9 cellular contexts compared by ENCODE assay signal in the genomic region with DNA sequence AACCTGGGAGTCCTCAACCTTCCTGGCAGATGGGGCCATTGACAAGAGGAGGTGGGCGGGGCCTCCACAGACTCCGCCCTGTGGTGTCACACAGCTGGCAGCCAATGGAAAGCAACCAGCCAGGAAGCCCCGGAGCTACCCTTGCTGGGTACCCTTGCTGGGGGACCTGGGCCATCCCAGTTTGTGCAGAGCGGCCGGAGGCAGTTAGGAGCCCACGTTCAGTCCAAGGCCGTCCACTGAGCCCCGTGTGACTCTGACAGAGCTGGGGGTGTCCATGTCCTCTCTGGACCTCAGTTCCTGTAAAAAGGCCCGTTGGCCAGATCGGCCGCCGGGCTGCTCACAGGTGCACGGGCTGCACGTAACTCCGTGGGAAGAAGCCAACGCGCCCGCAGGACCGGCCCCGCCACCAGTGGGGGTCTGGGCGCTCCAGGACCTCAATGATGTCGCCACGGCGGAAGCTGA. TPM values are rescaled to one million over a fixed set of nuclear protein-coding genes. Genes with fewer than 3 reads are reported as not detected.
DNase-seq lines count a peak whose midpoint lies in the region; ATAC-seq and TF ChIP-seq lines count a peak whose summit lies in the region.
"Had no signal": no experiment of that assay in that cellular context is flagged by ENCODE, and none has a peak within 500 bp of the region (broad histone marks: within the 10 kb centered on the region; RNA-seq: fewer than 3 reads in every experiment).

No MANE protein-coding gene starts in this region.

- intact Hi-C loops in heart left ventricle (cut with DNase I), result loop anchor here in 1 of 10 donors (5.0 kb wide), 1 partner anchor 54 kb away; no protein-coding TSS in a partner anchor
- intact Hi-C loops in cardiac septum (cut with DNase I), result no loop called here
- intact Hi-C loops in lower lobe of right lung (cut with DNase I), result no loop called here
- intact Hi-C loops in upper lobe of right lung (cut with DNase I), result loop anchor here (10.0 kb wide), 1 partner anchor 47 kb away; no protein-coding TSS in a partner anchor
- intact Hi-C loops in esophagus squamous epithelium (cut with DNase I), result no loop called here

- TF ChIP-seq POLR2A in heart left ventricle (IDR thresholded peaks at IDR 0.05) (no peak), esophagus squamous epithelium (IDR thresholded peaks at IDR 0.05) (no peak)

- no peaks in the 10 kb centered on the region for H3K4me1 ChIP-seq in heart left ventricle
- no peaks in the 10 kb centered on the region for H3K4me1 ChIP-seq in lower lobe of right lung
- no peaks in the 10 kb centered on the region for H3K4me1 ChIP-seq in upper lobe of right lung
- peaks cover 2 to 28% (median 4%) of the 10 kb centered on the region in 3 donors for H3K4me1 ChIP-seq in esophagus squamous epithelium

- TF ChIP-seq CTCF in heart left ventricle (IDR thresholded peaks at IDR 0.05) (no peak), lower lobe of right lung (IDR thresholded peaks at IDR 0.05) (no peak), upper lobe of right lung (IDR thresholded peaks at IDR 0.05) (no peak), esophagus squamous epithelium (IDR thresholded peaks at IDR 0.05) (no peak)

- H3K36me3 ChIP-seq in heart left ventricle (no peaks in the 10 kb centered on the region), lower lobe of right lung (no peaks in the 10 kb centered on the region), upper lobe of right lung (no peaks in the 10 kb centered on the region), esophagus squamous epithelium (no peaks in the 10 kb centered on the region)

- ATAC-seq in heart left ventricle (no peak), lower lobe of right lung (no peak), upper lobe of right lung (peak; percentile 3), HG03097 (IDR thresholded peaks at IDR 0.05; ENCODE audit: low FRiP score, unreplicated experiment) (no peak)

- WGBS in heart left ventricle, 4 donors, result 94 to 99% (median 96%) methylated on average over 16 to 24 of the region's 24 CpGs
- WGBS in esophagus squamous epithelium, 2 donors, result 100% methylated on average over 5 of the region's 24 CpGs; no CpG with 5 or more reads in 1 of the 2 donors

- H3K27me3 ChIP-seq in heart left ventricle (no peaks in the 10 kb centered on the region), lower lobe of right lung (ENCODE audit: low read depth) (no peaks in the 10 kb centered on the region), upper lobe of right lung (no peaks in the 10 kb centered on the region), esophagus squamous epithelium (no peaks in the 10 kb centered on the region)

- H3K4me3 ChIP-seq in heart left ventricle (no peak overlapping the region), lower lobe of right lung (no peak overlapping the region), upper lobe of right lung (no peak overlapping the region), esophagus squamous epithelium (no peak overlapping the region)

- H3K9me3 ChIP-seq in heart left ventricle (no peaks in the 10 kb centered on the region), lower lobe of right lung (no peaks in the 10 kb centered on the region), upper lobe of right lung (no peaks in the 10 kb centered on the region), esophagus squamous epithelium (no peaks in the 10 kb centered on the region)

- DNase-seq in heart left ventricle (peak in 3 of 5 donors; percentile 21 to 55 (median 24)), cardiac septum (ENCODE audit: low spot score) (no peak), lower lobe of right lung (peak; percentile 55), upper lobe of right lung (no peak), esophagus squamous epithelium (lab: John Stamatoyannopoulos, UW) (no peak), DMS79 (lab: John Stamatoyannopoulos, UW) (no peak)
- DNase-seq in activated CD4-positive, alpha-beta T cell treated with anti-CD3 and anti-CD28 coated beads, Interleukin-2, amount 50 U/mL, for 48 hours, result peak; percentile 54 to 61
- DNase-seq: NCI-H526 treated with DMSO at 0.1 percent for 48 hours had no signal

- H3K27ac ChIP-seq in heart left ventricle, result no peak overlapping the region
- no peak overlapping the region for H3K27ac ChIP-seq in lower lobe of right lung
- H3K27ac ChIP-seq in upper lobe of right lung, result no peak overlapping the region
- H3K27ac ChIP-seq in esophagus squamous epithelium, result no peak overlapping the region

RNA-seq across cellular contexts. Expression of a gene that starts 17.1 kb away (rescaled TPM):
- total RNA-seq in heart left ventricle, result 1 to 10 TPM; 1.2 to 7.4 (median 1.8) TPM
- 10 to 100 TPM in 1 of 2 donors, 1 to 10 TPM in 1; 1.5 to 12.8 TPM for polyA plus RNA-seq in heart left ventricle
- 2.5 TPM for total RNA-seq in cardiac septum
- total RNA-seq in lower lobe of right lung, result 5.8 TPM
- 8.3 TPM for total RNA-seq in upper lobe of right lung
- total RNA-seq in esophagus squamous epithelium, result 100 to 1,000 TPM in 1 of 4 donors, 10 to 100 TPM in 3; 44.3 to 157 (median 71.3) TPM

RNA-seq across cellular contexts. Expression of a gene that starts 25.1 kb away (rescaled TPM):
- total RNA-seq in heart left ventricle, result 1 to 10 TPM; 1.1 to 6.3 (median 2.1) TPM
- polyA plus RNA-seq in heart left ventricle, result 1 to 10 TPM; 2.1 to 3.3 TPM
- 2.9 TPM for total RNA-seq in cardiac septum
- 8.5 TPM for total RNA-seq in lower lobe of right lung
- total RNA-seq in upper lobe of right lung, result 10.6 TPM
- 1 to 10 TPM; 1.0 to 4.2 (median 1.7) TPM for total RNA-seq in esophagus squamous epithelium

Comparison
In these comparisons a context has a peak if more than half of its experiments do, and no peak if none do; other contexts are left out.
1. DNase-seq: peak in heart left ventricle (3 of 5), activated CD4-positive, alpha-beta T cell treated with anti-CD3 and anti-CD28 coated beads, Interleukin-2, amount 50 U/mL, for 48 hours (2 of 2) and lower lobe of right lung (single experiment); none in cardiac septum (single experiment), upper lobe of right lung (single experiment), esophagus squamous epithelium (single experiment) and DMS79 (single experiment).